In genomic region chr6:163120223-163120622, GRCh38 we compare ENCODE assay signal across 15 cellular contexts.
"Had no signal": no experiment of that assay in that cellular context is flagged by ENCODE, and none has a peak within 500 bp of the region (broad histone marks: within the 10 kb centered on the region; RNA-seq: fewer than 3 reads in every experiment).

No MANE protein-coding gene starts in this region.

- H3K27me3 ChIP-seq: dorsolateral prefrontal cortex, tibial artery, vagina had no signal

- H3K9me3 ChIP-seq: mucosa of descending colon, tibial artery, vagina had no signal

- H3K4me3 Mint-ChIP-seq: activated CD4-positive, alpha-beta T cell treated with anti-CD3 and anti-CD28 coated beads for 36 hours; activated CD8-positive, alpha-beta T cell treated with anti-CD3 and anti-CD28 coated beads for 36 hours; activated T-cell treated with anti-CD3 and anti-CD28 coated beads, Interleukin-2, amount 50 U/mL, for 72 hours; naive thymus-derived CD8-positive, alpha-beta T cell had no signal

- H3K27ac ChIP-seq: tibial artery, vagina had no signal

- H3K4me1 Mint-ChIP-seq: activated CD4-positive, alpha-beta T cell treated with anti-CD3 and anti-CD28 coated beads for 36 hours; naive thymus-derived CD8-positive, alpha-beta T cell had no signal

- H3K36me3 Mint-ChIP-seq: naive thymus-derived CD8-positive, alpha-beta T cell had no signal

- H3K27ac Mint-ChIP-seq: activated CD4-positive, alpha-beta T cell treated with anti-CD3 and anti-CD28 coated beads for 36 hours; activated CD8-positive, alpha-beta T cell treated with anti-CD3 and anti-CD28 coated beads for 36 hours; activated T-cell treated with anti-CD3 and anti-CD28 coated beads, Interleukin-2, amount 50 U/mL, for 72 hours; naive thymus-derived CD8-positive, alpha-beta T cell had no signal

- H3K4me1 ChIP-seq: tibial artery, vagina had no signal

- H3K27me3 Mint-ChIP-seq: activated CD4-positive, alpha-beta T cell treated with anti-CD3 and anti-CD28 coated beads for 36 hours had no signal

- H3K36me3 ChIP-seq: tibial artery, vagina had no signal

- DNase-seq: activated CD4-positive, alpha-beta T cell treated with anti-CD3 and anti-CD28 coated beads for 36 hours; activated CD8-positive, alpha-beta memory T cell treated with anti-CD3 and anti-CD28 coated beads, Interleukin-2, amount 50 U/mL, for 4 hours; activated CD8-positive, alpha-beta T cell treated with anti-CD3 and anti-CD28 coated beads for 36 hours; activated T-cell treated with anti-CD3 and anti-CD28 coated beads, Interleukin-2, amount 50 U/mL, for 72 hours; aorta; dorsolateral prefrontal cortex; glutamatergic neuron; left colon; mucosa of descending colon; naive thymus-derived CD8-positive, alpha-beta T cell; right cardiac atrium; tibial artery had no signal

- H3K4me2 ChIP-seq: smooth muscle cell had no signal

- H3K4me3 ChIP-seq: dorsolateral prefrontal cortex, lung, mucosa of descending colon, smooth muscle cell, tibial artery, vagina had no signal

- H3K9me3 Mint-ChIP-seq: activated CD8-positive, alpha-beta T cell treated with anti-CD3 and anti-CD28 coated beads for 36 hours had no signal
